8 cellular contexts compared by ENCODE assay signal in the genomic region with DNA sequence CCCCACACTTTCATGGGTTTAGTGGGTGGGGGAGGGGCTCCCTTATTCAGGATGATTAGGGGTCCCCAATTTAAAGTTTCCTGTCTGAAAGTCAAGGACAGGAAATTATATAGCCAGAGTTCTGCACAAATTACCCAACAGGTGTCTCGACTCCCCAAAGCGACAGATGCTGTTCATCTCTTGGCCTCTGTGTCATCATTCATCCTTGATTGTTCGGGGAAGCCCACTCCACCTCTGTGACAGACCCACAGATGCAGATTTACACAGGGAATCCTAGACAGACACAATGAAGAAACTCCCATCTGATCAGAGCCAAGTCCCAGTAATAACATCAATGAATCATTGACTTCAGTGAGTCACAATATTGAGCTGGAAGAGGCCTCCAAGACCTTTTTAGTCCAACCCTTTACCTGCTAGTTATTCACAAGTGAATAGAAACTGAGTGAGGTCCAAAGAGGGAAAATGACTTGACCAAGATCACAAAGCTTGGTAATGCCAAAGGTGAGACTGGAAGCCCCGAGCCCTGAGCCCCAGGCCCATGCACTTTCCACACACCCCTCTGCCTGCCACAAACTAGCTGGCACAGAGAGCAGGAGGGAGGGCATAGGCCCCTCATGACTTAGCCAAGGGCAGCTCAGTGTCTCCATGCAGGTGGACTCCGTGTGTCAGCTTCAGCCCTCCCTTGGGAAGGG. TPM values are rescaled to one million over a fixed set of nuclear protein-coding genes. Genes with fewer than 3 reads are reported as not detected.
DNase-seq lines count a peak whose midpoint lies in the region; TF ChIP-seq lines count a peak whose summit lies in the region.

No MANE protein-coding gene starts in this region.

- no peak overlapping the region for H3K4me3 Mint-ChIP-seq in dendritic cell treated with granulocyte-macrophage colony-stimulating factor and Interleukin-4, amounts not matched to agents 40 ng/mL and 50 ng/mL, for 4 days

- no peak for TF ChIP-seq POLR2A in ovary (IDR thresholded peaks at IDR 0.05)

- H3K27ac ChIP-seq in ovary: peak overlapping the region; percentile 5 to 31

- no peaks in the 10 kb centered on the region for H3K9me3 ChIP-seq in ovary

- DNase-seq in Daoy (ENCODE audit: low read depth): peak; percentile 67
- DNase-seq in NCI-H226: peak; percentile 34
- no peak for DNase-seq in ovary
- no peak for DNase-seq in NCI-H524 treated with DMSO at 0.1 percent for 48 hours (lab: John Stamatoyannopoulos, UW)
- DNase-seq in NCI-H1048 (lab: John Stamatoyannopoulos, UW): no peak
- DNase-seq in NCI-H146 treated with DMSO at 0.1 percent for 48 hours (lab: John Stamatoyannopoulos, UW; ENCODE audit: unreplicated experiment): no peak
- no peak for DNase-seq in NOMO-1 (lab: John Stamatoyannopoulos, UW; ENCODE audit: unreplicated experiment in 2 of 2)

- intact Hi-C loops in dendritic cell treated with granulocyte-macrophage colony-stimulating factor and Interleukin-4, amounts not matched to agents 40 ng/mL and 50 ng/mL, for 4 days (cut with micrococcal nuclease): loop anchor here (5.0 kb wide), 1 partner anchor 115 kb away; a partner anchor contains a TSS
- intact Hi-C loops in ovary (cut with DNase I): loop anchor here in 3 of 4 donors (5.0 to 10.0 kb wide), 6 partner anchors 60 to 378 kb away; a partner anchor contains a TSS

- H3K4me1 ChIP-seq in ovary (ENCODE audit: insufficient read depth): peaks cover 19% of the 10 kb centered on the region

- TF ChIP-seq CTCF in ovary (IDR thresholded peaks at IDR 0.05): no peak

- H3K27ac Mint-ChIP-seq in dendritic cell treated with granulocyte-macrophage colony-stimulating factor and Interleukin-4, amounts not matched to agents 40 ng/mL and 50 ng/mL, for 4 days: peak overlapping the region; percentile 98

- no peaks in the 10 kb centered on the region for H3K27me3 Mint-ChIP-seq in dendritic cell treated with granulocyte-macrophage colony-stimulating factor and Interleukin-4, amounts not matched to agents 40 ng/mL and 50 ng/mL, for 4 days

- H3K4me1 Mint-ChIP-seq in dendritic cell treated with granulocyte-macrophage colony-stimulating factor and Interleukin-4, amounts not matched to agents 40 ng/mL and 50 ng/mL, for 4 days (ENCODE audit: low read depth): peaks cover 60% of the 10 kb centered on the region

- H3K36me3 ChIP-seq in ovary: no peaks in the 10 kb centered on the region

- no peak overlapping the region for H3K4me3 ChIP-seq in ovary

- H3K9me3 Mint-ChIP-seq in dendritic cell treated with granulocyte-macrophage colony-stimulating factor and Interleukin-4, amounts not matched to agents 40 ng/mL and 50 ng/mL, for 4 days: no peaks in the 10 kb centered on the region

- 73 to 77% (median 76%) methylated on average over 5 of the region's 5 CpGs for WGBS in ovary, 3 donors

- TF ChIP-seq EP300 in ovary (IDR thresholded peaks at IDR 0.05): no peak

- no peaks in the 10 kb centered on the region for H3K27me3 ChIP-seq in ovary

- no peaks in the 10 kb centered on the region for H3K36me3 Mint-ChIP-seq in dendritic cell treated with granulocyte-macrophage colony-stimulating factor and Interleukin-4, amounts not matched to agents 40 ng/mL and 50 ng/mL, for 4 days (ENCODE audit: low read depth)

RNA-seq across cellular contexts. Expression of a gene that starts 7.9 kb away (rescaled TPM):
- total RNA-seq in Daoy (2014; rRNA removed; shearing (Covaris generic)): 242 and 260 TPM in 2 replicates
- 100 to 1,000 TPM; 155 to 226 (median 205) TPM for total RNA-seq in ovary
- polyA plus RNA-seq in ovary: 100 to 1,000 TPM; 444 to 451 TPM

Comparison
In these comparisons a context has a peak if more than half of its experiments do, and no peak if none do; other contexts are left out.
1. DNase-seq: peak in Daoy (single experiment) and NCI-H226 (single experiment); none in ovary (0 of 5), NCI-H524 treated with DMSO at 0.1 percent for 48 hours (single experiment), NCI-H1048 (single experiment), NCI-H146 treated with DMSO at 0.1 percent for 48 hours (single experiment) and NOMO-1 (0 of 2).